In the genomic region with DNA sequence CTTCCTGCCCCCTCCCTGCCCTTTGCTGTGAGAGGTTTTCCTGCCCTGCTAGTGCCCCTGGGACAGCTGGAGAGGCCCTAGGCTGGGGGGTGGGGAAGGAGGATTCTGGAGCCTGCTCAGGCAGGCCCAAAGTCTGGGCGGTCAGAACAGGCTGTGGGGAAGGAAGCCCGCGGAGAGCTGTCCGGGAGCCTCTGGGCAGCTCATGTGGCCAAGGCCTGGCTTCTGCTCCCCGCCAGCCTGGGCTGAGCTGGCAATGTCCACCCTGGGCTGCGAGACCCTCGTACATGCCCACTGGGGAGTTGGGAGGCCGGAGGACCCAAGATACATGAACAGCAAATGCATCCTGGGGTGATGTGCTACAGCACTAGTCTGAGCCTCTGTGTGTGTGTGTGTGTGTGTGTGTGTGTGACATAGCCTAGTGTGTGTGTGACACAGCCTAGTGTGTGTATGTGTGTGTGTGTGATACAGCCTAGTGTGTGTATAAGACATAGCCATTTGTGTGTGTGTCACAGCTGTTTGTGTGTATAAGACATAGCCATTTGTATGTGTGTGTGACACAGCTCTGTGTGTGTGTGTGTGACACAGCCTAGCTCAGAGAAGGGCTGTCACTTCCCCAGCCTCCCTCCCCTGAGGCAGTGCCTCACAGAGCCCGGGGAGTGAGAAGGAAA, we compare ENCODE assay signal across 11 cellular contexts.
A peak's percentile ranks its signal among the peaks of the same experiment; 100 is the strongest.
DNase-seq lines count a peak whose midpoint lies in the region; ATAC-seq, FAIRE-seq and TF ChIP-seq lines count a peak whose summit lies in the region.
"Had no signal": no experiment of that assay in that cellular context is flagged by ENCODE, and none has a peak within 500 bp of the region (broad histone marks: within the 10 kb centered on the region; RNA-seq: fewer than 3 reads in every experiment).

No MANE protein-coding gene starts in this region.

- TF ChIP-seq POLR2A in HepG2 (IDR thresholded peaks at IDR 0.05; ENCODE audit: insufficient read depth in 1 of 2, low read depth in 2 of 2, low read length in 2 of 2) (no peak), testis (IDR thresholded peaks at IDR 0.05) (no peak)

- no TSS peak for BruUV-seq in HepG2 (replicated peaks; lab: Mats Ljungman, UMichigan)

- peaks cover 18% of the 10 kb centered on the region; the same call in 1 of the 2 replicates for H4K20me1 ChIP-seq in HepG2 (ENCODE audit: insufficient read depth, low read length)

- peak overlapping the region; percentile 53; the same call in 1 of the 2 replicates for H3K27ac Mint-ChIP-seq in WTC11

- H2AFZ ChIP-seq in HepG2 (ENCODE audit: low read length), result no peak overlapping the region

- H3K9me3 ChIP-seq in HepG2 (ENCODE audit: low read length) (no peaks in the 10 kb centered on the region), testis (no peaks in the 10 kb centered on the region)

- 43% methylated on average over 9 of the region's 9 CpGs for WGBS in HepG2 (ENCODE audit: low lambda C conversion rate)
- WGBS in testis, 2 donors, result 48 to 53% methylated on average over 3 to 9 of the region's 9 CpGs

- TF ChIP-seq EP300 in HepG2 (IDR thresholded peaks at IDR 0.05; ENCODE audit: low read depth in 2 of 2, low read length in 2 of 2) (no peak), HepG2 (CRISPR knock-in tag; IDR thresholded peaks at IDR 0.05; ENCODE audit: borderline replicate concordance) (no peak)

- TF ChIP-seq CTCF in WTC11 (IDR thresholded peaks at IDR 0.05) (no peak), HepG2 (CRISPR knock-in tag; IDR thresholded peaks at IDR 0.05) (no peak), testis (IDR thresholded peaks at IDR 0.05) (no peak)

- no peaks in the 10 kb centered on the region for H3K36me3 Mint-ChIP-seq in WTC11

- in situ Hi-C loops in HepG2 (cut with HindIII; ENCODE audit: extremely low pct_ligation_motif_present, low pct_unique_long_range_greater_than_20kb), result no loop called here

- H3K4me1 Mint-ChIP-seq in WTC11, result peaks cover 60% of the 10 kb centered on the region

- ATAC-seq in WTC11, result no peak
- peak; percentile 28 for ATAC-seq in HepG2
- no peak for ATAC-seq in GM21737 (IDR thresholded peaks at IDR 0.05; ENCODE audit: unreplicated experiment)
- ATAC-seq in stimulated activated naive CD8-positive, alpha-beta T cell treated with anti-CD3 and anti-CD28 coated beads, Interleukin-15, Interleukin-2, amounts not matched to agents 100 U/mL and 50 U/mL, for 24 hours, result no peak
- ATAC-seq: esophagus mucosa had no signal

- no peaks in the 10 kb centered on the region for H3K9me3 Mint-ChIP-seq in WTC11

- H3K9ac ChIP-seq in HepG2 (ENCODE audit: insufficient read depth, low read depth, low read length), result 0 out of 2 replicates have a peak overlapping the region, but pooled peaks have one; percentile 7

- H3K4me3 ChIP-seq in HepG2 (replicated peaks in 1 of 3; ENCODE audit: insufficient read depth in 1 of 3, low read depth in 2 of 3, low read length in 3 of 3) (peak overlapping the region in 1 of 3 experiments; percentile 4; a peak in 1 of 6 replicates), testis (no peak overlapping the region)

- no peak for TF ChIP-seq RAD21 in HepG2 (CRISPR knock-in tag; IDR thresholded peaks at IDR 0.05)

- DNase-seq in NCI-H524 (lab: John Stamatoyannopoulos, UW) (peak; percentile 65 to 74), NCI-H524 treated with DMSO at 0.1 percent for 48 hours (lab: John Stamatoyannopoulos, UW) (no peak), WTC11 (ENCODE audit: low spot score) (no peak), HepG2 (ENCODE audit: low spot score) (no peak), testis (peak; percentile 54), NCI-H2029 (lab: John Stamatoyannopoulos, UW) (no peak)
- no peak for DNase-seq in stimulated activated naive CD8-positive, alpha-beta T cell treated with anti-CD3 and anti-CD28 coated beads, Interleukin-15, Interleukin-2, amounts not matched to agents 100 U/mL and 50 U/mL, for 24 hours
- DNase-seq: NCI-H446 treated with DMSO at 0.1 percent for 48 hours, T-helper 2 cell had no signal

- no peaks in the 10 kb centered on the region; the same call in 1 of the 2 replicates for H3K27me3 Mint-ChIP-seq in WTC11 (ENCODE audit: low read depth)

- intact Hi-C loops in HepG2 (cut with micrococcal nuclease; ENCODE audit: unreplicated experiment), result no loop called here
- intact Hi-C loops in testis (cut with DNase I; ENCODE audit: low total_unique reads), result no loop called here

- FAIRE-seq in HepG2 (lab: Jason Lieb, UNC), result peak; percentile 75

- CTCF ChIA-PET in WTC11 (lab: Charles Lee), result interaction anchor here (0.6 to 4.0 kb wide), 6 partner anchors 16 to 199 kb away, joined by 3 to 23 read pairs (median 6); no protein-coding TSS in a partner anchor
- CTCF ChIA-PET in HepG2 (lab: Yijun Ruan, JAX; ENCODE audit: low intra/inter-chr PET ratio, low total read pairs), result no interaction called here

- H3K36me3 ChIP-seq in HepG2 (replicated peaks in 1 of 2; ENCODE audit: control insufficient read depth in 1 of 2, insufficient read depth in 2 of 2, low read length in 2 of 2) (no peaks in the 10 kb centered on the region), testis (ENCODE audit: low read depth, missing control alignments) (no peaks in the 10 kb centered on the region)

- H3K4me1 ChIP-seq in HepG2 (ENCODE audit: insufficient read depth, low read length) (peaks cover 55% of the 10 kb centered on the region), testis (peaks cover 63% of the 10 kb centered on the region)

- POLR2A ChIA-PET in WTC11 (lab: Charles Lee), result no interaction called here
- POLR2A ChIA-PET in HepG2 (lab: Yijun Ruan, JAX), result interaction anchor here (0.7 to 1.0 kb wide), 2 partner anchors 8 to 25 kb away, joined by 3 to 4 read pairs; no protein-coding TSS in a partner anchor

- H3K4me3 Mint-ChIP-seq in WTC11, result no peak overlapping the region

- H3K27me3 ChIP-seq in HepG2 (ENCODE audit: control insufficient read depth in 1 of 2, insufficient read depth in 2 of 2, low read length in 2 of 2) (peaks cover 16 to 19% of the 10 kb centered on the region in 2 experiments; a peak in 2 of 5 replicates), testis (no peaks in the 10 kb centered on the region)

- no peak overlapping the region for H3K27ac ChIP-seq in HepG2 (ENCODE audit: extremely low read length, insufficient read depth, low read length)
- H3K27ac ChIP-seq in testis, result peak overlapping the region; percentile 2 to 65

- H3K79me2 ChIP-seq in HepG2 (ENCODE audit: insufficient read depth, low read length), result no peaks in the 10 kb centered on the region

- H3K4me2 ChIP-seq in HepG2 (ENCODE audit: low read depth, low read length), result peak overlapping the region; percentile 85

TF ChIP-seq in WTC11, 78 proteins besides CTCF, POLR2A, EP300 and RAD21 (continues in another document):
- TF ChIP-seq, protein P1, sequence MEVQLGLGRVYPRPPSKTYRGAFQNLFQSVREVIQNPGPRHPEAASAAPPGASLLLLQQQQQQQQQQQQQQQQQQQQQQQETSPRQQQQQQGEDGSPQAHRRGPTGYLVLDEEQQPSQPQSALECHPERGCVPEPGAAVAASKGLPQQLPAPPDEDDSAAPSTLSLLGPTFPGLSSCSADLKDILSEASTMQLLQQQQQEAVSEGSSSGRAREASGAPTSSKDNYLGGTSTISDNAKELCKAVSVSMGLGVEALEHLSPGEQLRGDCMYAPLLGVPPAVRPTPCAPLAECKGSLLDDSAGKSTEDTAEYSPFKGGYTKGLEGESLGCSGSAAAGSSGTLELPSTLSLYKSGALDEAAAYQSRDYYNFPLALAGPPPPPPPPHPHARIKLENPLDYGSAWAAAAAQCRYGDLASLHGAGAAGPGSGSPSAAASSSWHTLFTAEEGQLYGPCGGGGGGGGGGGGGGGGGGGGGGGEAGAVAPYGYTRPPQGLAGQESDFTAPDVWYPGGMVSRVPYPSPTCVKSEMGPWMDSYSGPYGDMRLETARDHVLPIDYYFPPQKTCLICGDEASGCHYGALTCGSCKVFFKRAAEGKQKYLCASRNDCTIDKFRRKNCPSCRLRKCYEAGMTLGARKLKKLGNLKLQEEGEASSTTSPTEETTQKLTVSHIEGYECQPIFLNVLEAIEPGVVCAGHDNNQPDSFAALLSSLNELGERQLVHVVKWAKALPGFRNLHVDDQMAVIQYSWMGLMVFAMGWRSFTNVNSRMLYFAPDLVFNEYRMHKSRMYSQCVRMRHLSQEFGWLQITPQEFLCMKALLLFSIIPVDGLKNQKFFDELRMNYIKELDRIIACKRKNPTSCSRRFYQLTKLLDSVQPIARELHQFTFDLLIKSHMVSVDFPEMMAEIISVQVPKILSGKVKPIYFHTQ (CRISPR knock-in tag; IDR thresholded peaks at IDR 0.05), result no peak

TF ChIP-seq in HepG2, 621 proteins besides CTCF, POLR2A, EP300 and RAD21 (continues in another document):
- TF ChIP-seq ZNF552 (CRISPR knock-in tag; IDR thresholded peaks at IDR 0.05; ENCODE audit: borderline replicate concordance) (no peak), ARID2 (CRISPR knock-in tag; IDR thresholded peaks at IDR 0.05; ENCODE audit: borderline replicate concordance) (no peak)
- TF ChIP-seq, protein P2, sequence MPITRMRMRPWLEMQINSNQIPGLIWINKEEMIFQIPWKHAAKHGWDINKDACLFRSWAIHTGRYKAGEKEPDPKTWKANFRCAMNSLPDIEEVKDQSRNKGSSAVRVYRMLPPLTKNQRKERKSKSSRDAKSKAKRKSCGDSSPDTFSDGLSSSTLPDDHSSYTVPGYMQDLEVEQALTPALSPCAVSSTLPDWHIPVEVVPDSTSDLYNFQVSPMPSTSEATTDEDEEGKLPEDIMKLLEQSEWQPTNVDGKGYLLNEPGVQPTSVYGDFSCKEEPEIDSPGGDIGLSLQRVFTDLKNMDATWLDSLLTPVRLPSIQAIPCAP (CRISPR knock-in tag; IDR thresholded peaks at IDR 0.05; ENCODE audit: low read depth), result no peak

Comparison
In these comparisons a context has a peak if more than half of its experiments do, and no peak if none do; other contexts are left out.
1. DNase-seq: peak in NCI-H524 (2 of 2) and testis (single experiment); none in NCI-H524 treated with DMSO at 0.1 percent for 48 hours (single experiment), WTC11 (single experiment), HepG2 (single experiment), NCI-H2029 (single experiment) and stimulated activated naive CD8-positive, alpha-beta T cell treated with anti-CD3 and anti-CD28 coated beads, Interleukin-15, Interleukin-2, amounts not matched to agents 100 U/mL and 50 U/mL, for 24 hours (single experiment).